In the genomic region with DNA sequence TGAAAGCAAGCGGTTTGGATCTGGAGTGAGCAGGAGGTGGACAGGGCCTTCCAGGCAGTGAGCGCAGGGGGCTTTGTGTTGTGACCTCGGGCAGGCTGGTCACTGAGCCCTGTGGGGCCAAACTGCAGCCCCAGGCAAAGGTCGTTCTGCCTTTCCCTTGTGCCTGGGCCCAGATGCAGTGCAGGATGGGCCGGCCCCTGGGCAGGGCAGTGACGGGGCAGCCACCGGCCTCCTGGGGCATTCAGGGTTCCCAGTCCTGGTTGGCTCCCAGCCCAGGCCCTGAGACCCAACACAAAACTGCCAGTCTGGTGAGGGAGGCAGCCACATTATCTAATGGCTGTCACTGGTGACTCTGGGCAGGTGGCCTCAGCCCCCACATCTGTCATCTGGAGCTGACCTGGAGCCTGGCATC, we compare ENCODE assay signal across 11 cellular contexts. TPM values are rescaled to one million over a fixed set of nuclear protein-coding genes. Genes with fewer than 3 reads are reported as not detected.
DNase-seq lines count a peak whose midpoint lies in the region; ATAC-seq and TF ChIP-seq lines count a peak whose summit lies in the region.
"Had no signal": no experiment of that assay in that cellular context is flagged by ENCODE, and none has a peak within 500 bp of the region (broad histone marks: within the 10 kb centered on the region; RNA-seq: fewer than 3 reads in every experiment).

No MANE protein-coding gene starts in this region.

- TF ChIP-seq CTCF in DOHH2 (IDR thresholded peaks at IDR 0.05; ENCODE audit: low read depth, low read length, poor library complexity, severe bottlenecking): no peak
- TF ChIP-seq CTCF in activated CD8-positive, alpha-beta T cell treated with anti-CD3 and anti-CD28 coated beads for 36 hours (IDR thresholded peaks at IDR 0.05): no peak
- TF ChIP-seq CTCF in transverse colon (IDR thresholded peaks at IDR 0.05): no peak

- intact Hi-C loops in activated CD8-positive, alpha-beta T cell treated with anti-CD3 and anti-CD28 coated beads for 36 hours (cut with micrococcal nuclease): no loop called here
- intact Hi-C loops in transverse colon (cut with DNase I; ENCODE audit: low total_unique reads): no loop called here

- no peak for DNase-seq in activated CD8-positive, alpha-beta T cell treated with anti-CD3 and anti-CD28 coated beads for 36 hours
- DNase-seq in memory B cell (ENCODE audit: low spot score in 2 of 2): no peak
- DNase-seq in NCI-H187 (lab: John Stamatoyannopoulos, UW): no peak
- no peak for DNase-seq in transverse colon
- no peak for DNase-seq in UCSD-AML1 (lab: John Stamatoyannopoulos, UW; ENCODE audit: unreplicated experiment)
- DNase-seq: NCI-H2029, NCI-H82, retina had no signal

- H3K79me2 ChIP-seq in DOHH2 (ENCODE audit: control insufficient read depth, low read length): peaks cover 68% of the 10 kb centered on the region

- peak overlapping the region in 6 of 10 experiments; percentile 35 to 76 (median 58); a peak in 8 of 20 replicates for H3K4me3 ChIP-seq in BLaER1 treated with 17β-estradiol and CSF1 and Interleukin-3, amounts not matched to agents 10 nM and 100 nM
- H3K4me3 ChIP-seq in DOHH2 (ENCODE audit: low read length) (peak overlapping the region; percentile 74), transverse colon (no peak overlapping the region)

- peaks cover 35% of the 10 kb centered on the region for H3F3A ChIP-seq in DOHH2 (ENCODE audit: control insufficient read depth, insufficient read depth)

- H3K36me3 Mint-ChIP-seq in activated CD8-positive, alpha-beta T cell treated with anti-CD3 and anti-CD28 coated beads for 36 hours (ENCODE audit: low read depth): peaks cover 51% of the 10 kb centered on the region
- peaks cover 15% of the 10 kb centered on the region for H3K36me3 Mint-ChIP-seq in memory B cell

- no peaks in the 10 kb centered on the region for H3K27me3 Mint-ChIP-seq in activated CD8-positive, alpha-beta T cell treated with anti-CD3 and anti-CD28 coated beads for 36 hours
- no peaks in the 10 kb centered on the region for H3K27me3 Mint-ChIP-seq in memory B cell

- no peak for TF ChIP-seq POLR2A in transverse colon (IDR thresholded peaks at IDR 0.05)

- peaks cover 51 to 92% (median 79%) of the 10 kb centered on the region in 11 experiments for H4K20me1 ChIP-seq in BLaER1 treated with 17β-estradiol and CSF1 and Interleukin-3, amounts not matched to agents 10 nM and 100 nM
- H4K20me1 ChIP-seq in DOHH2 (ENCODE audit: control insufficient read depth, insufficient read depth, low read depth, low read length): no peaks in the 10 kb centered on the region

- H3K9me3 Mint-ChIP-seq in activated CD8-positive, alpha-beta T cell treated with anti-CD3 and anti-CD28 coated beads for 36 hours: no peaks in the 10 kb centered on the region
- H3K9me3 Mint-ChIP-seq in memory B cell: peaks cover 1% of the 10 kb centered on the region

- peak overlapping the region; percentile 81 to 100 (median 97) for H3K4me2 ChIP-seq in BLaER1 treated with 17β-estradiol and CSF1 and Interleukin-3, amounts not matched to agents 10 nM and 100 nM
- H3K4me2 ChIP-seq in DOHH2 (ENCODE audit: low read length): peak overlapping the region; percentile 91

- no peak for TF ChIP-seq EP300 in transverse colon (IDR thresholded peaks at IDR 0.05; ENCODE audit: low read depth)

- H3K9me3 ChIP-seq in BLaER1 treated with 17β-estradiol and CSF1 and Interleukin-3, amounts not matched to agents 10 nM and 100 nM (replicated peaks in 1 of 11): no peaks in the 10 kb centered on the region
- H3K9me3 ChIP-seq in DOHH2 (ENCODE audit: control insufficient read depth, insufficient read depth, low read length) (no peaks in the 10 kb centered on the region), transverse colon (no peaks in the 10 kb centered on the region)

- 81% methylated on average over 5 of the region's 7 CpGs; no CpG with 5 or more reads in 1 of the 2 donors for WGBS in transverse colon (ENCODE audit: low coverage in 1 of 2), 2 donors

- CTCF ChIA-PET in activated CD8-positive, alpha-beta T cell treated with anti-CD3 and anti-CD28 coated beads for 36 hours (lab: Charles Lee): no interaction called here

- peaks cover 39 to 96% (median 83%) of the 10 kb centered on the region in 10 experiments for H3K4me1 ChIP-seq in BLaER1 treated with 17β-estradiol and CSF1 and Interleukin-3, amounts not matched to agents 10 nM and 100 nM
- H3K4me1 ChIP-seq in DOHH2 (ENCODE audit: control insufficient read depth, low read length) (peaks cover 74% of the 10 kb centered on the region), transverse colon (peaks cover 9 to 36% (median 21%) of the 10 kb centered on the region in 4 donors)

- peak overlapping the region in 9 of 11 experiments; percentile 12 to 96 (median 94); a peak in 17 of 22 replicates for H3K27ac ChIP-seq in BLaER1 treated with 17β-estradiol and CSF1 and Interleukin-3, amounts not matched to agents 10 nM and 100 nM
- H3K27ac ChIP-seq in DOHH2 (ENCODE audit: low read depth, low read length) (peak overlapping the region; percentile 93), transverse colon (no peak overlapping the region)

- H3K36me3 ChIP-seq in BLaER1 treated with 17β-estradiol and CSF1 and Interleukin-3, amounts not matched to agents 10 nM and 100 nM: peaks cover 37 to 79% (median 69%) of the 10 kb centered on the region in 11 experiments
- H3K36me3 ChIP-seq in DOHH2 (ENCODE audit: control insufficient read depth, low read length): peaks cover 64% of the 10 kb centered on the region
- H3K36me3 ChIP-seq in transverse colon: no peaks in the 10 kb centered on the region

- H3K27ac Mint-ChIP-seq in activated CD8-positive, alpha-beta T cell treated with anti-CD3 and anti-CD28 coated beads for 36 hours: peak overlapping the region; percentile 93
- peak overlapping the region; percentile 92 for H3K27ac Mint-ChIP-seq in memory B cell

- in situ Hi-C loops in transverse colon (cut with MboI; ENCODE audit: low pct_ligation_motif_present in 1 of 4, low pct_unique_long_range_greater_than_20kb in 1 of 4, low sequenced_read_pairs in 3 of 4): no loop called here

- no peak for ATAC-seq in activated CD8-positive, alpha-beta T cell treated with anti-CD3 and anti-CD28 coated beads for 36 hours
- no peak for ATAC-seq in memory B cell (ENCODE audit: low read depth)
- no peak for ATAC-seq in HG03342 (IDR thresholded peaks at IDR 0.05; ENCODE audit: unreplicated experiment)

- H3K4me1 Mint-ChIP-seq in activated CD8-positive, alpha-beta T cell treated with anti-CD3 and anti-CD28 coated beads for 36 hours (ENCODE audit: low read depth): peaks cover 65% of the 10 kb centered on the region
- peaks cover 35% of the 10 kb centered on the region for H3K4me1 Mint-ChIP-seq in memory B cell

- no peaks in the 10 kb centered on the region for H3K9me2 ChIP-seq in DOHH2 (replicated peaks; ENCODE audit: control insufficient read depth, low read length)

- H3K9ac ChIP-seq in BLaER1 treated with 17β-estradiol and CSF1 and Interleukin-3, amounts not matched to agents 10 nM and 100 nM: peak overlapping the region; percentile 34 to 91 (median 85); a peak in 17 of 22 replicates

- no peaks in the 10 kb centered on the region for H3K27me3 ChIP-seq in BLaER1 treated with 17β-estradiol and CSF1 and Interleukin-3, amounts not matched to agents 10 nM and 100 nM
- H3K27me3 ChIP-seq in DOHH2 (ENCODE audit: control insufficient read depth, low read length): no peaks in the 10 kb centered on the region
- no peaks in the 10 kb centered on the region for H3K27me3 ChIP-seq in transverse colon

- POLR2A ChIA-PET in activated CD8-positive, alpha-beta T cell treated with anti-CD3 and anti-CD28 coated beads for 36 hours (lab: Charles Lee): interaction anchor here (0.8 to 1.5 kb wide), 2 partner anchors 11 to 13 kb away, joined by 4 to 5 read pairs; no protein-coding TSS in a partner anchor

- peak overlapping the region; percentile 75 for H3K4me3 Mint-ChIP-seq in activated CD8-positive, alpha-beta T cell treated with anti-CD3 and anti-CD28 coated beads for 36 hours
- peak overlapping the region; percentile 80 for H3K4me3 Mint-ChIP-seq in memory B cell

RNA-seq across cellular contexts. Expression of gene ARPC1B, which starts 7.1 kb away (rescaled TPM):
- 100 to 1,000 TPM; 304 to 307 TPM for total RNA-seq in activated CD8-positive, alpha-beta T cell treated with anti-CD3 and anti-CD28 coated beads for 36 hours
- 100 to 1,000 TPM; 138 to 346 (median 186) TPM for total RNA-seq in transverse colon

RNA-seq across cellular contexts. Expression of gene PDAP1, which starts 26.7 kb away (rescaled TPM):
- 100 to 1,000 TPM; 160 TPM for total RNA-seq in activated CD8-positive, alpha-beta T cell treated with anti-CD3 and anti-CD28 coated beads for 36 hours
- 10 to 100 TPM; 27.7 to 54.9 (median 49.9) TPM for total RNA-seq in transverse colon

RNA-seq across cellular contexts. Expression of gene BUD31, which starts 27.1 kb away (rescaled TPM):
- total RNA-seq in activated CD8-positive, alpha-beta T cell treated with anti-CD3 and anti-CD28 coated beads for 36 hours: 100 to 1,000 TPM; 118 to 124 TPM
- 100 to 1,000 TPM in 1 of 4 donors, 10 to 100 TPM in 2, 1 to 10 TPM in 1; 5.0 to 167 (median 50.1) TPM for total RNA-seq in transverse colon

RNA-seq across cellular contexts. Expression of gene ARPC1A, which starts 56.0 kb away (rescaled TPM):
- total RNA-seq in activated CD8-positive, alpha-beta T cell treated with anti-CD3 and anti-CD28 coated beads for 36 hours: 10 to 100 TPM; 45.4 to 45.8 TPM
- total RNA-seq in transverse colon: 100 to 1,000 TPM; 104 to 186 (median 147) TPM

RNA-seq across cellular contexts. Expression of gene PTCD1, which starts 56.9 kb away (rescaled TPM):
- total RNA-seq in activated CD8-positive, alpha-beta T cell treated with anti-CD3 and anti-CD28 coated beads for 36 hours: 1 to 10 TPM; 7.2 to 8.2 TPM
- 10 to 100 TPM in 1 of 4 donors, 1 to 10 TPM in 3; 1.8 to 38.2 (median 5.5) TPM for total RNA-seq in transverse colon

Comparison
In these comparisons a context has a peak if more than half of its experiments do, and no peak if none do; other contexts are left out.
1. H3K27ac ChIP-seq: peak in BLaER1 treated with 17β-estradiol and CSF1 and Interleukin-3, amounts not matched to agents 10 nM and 100 nM (9 of 11) and DOHH2 (single experiment); none in transverse colon (0 of 4).
2. H3K4me3 ChIP-seq: peak in BLaER1 treated with 17β-estradiol and CSF1 and Interleukin-3, amounts not matched to agents 10 nM and 100 nM (6 of 10) and DOHH2 (single experiment); none in transverse colon (0 of 4).